ENCODE assay signal across 8 cellular contexts in genomic region chr2:43004126-43004865, GRCh38.
DNase-seq lines count a peak whose midpoint lies in the region; TF ChIP-seq lines count a peak whose summit lies in the region.
"Not testable (repeated sequence)": the region's sequence is repeated elsewhere in the genome, so short reads cannot be mapped to it uniquely, and the experiment has no call there.

No MANE protein-coding gene starts in this region.

- not testable (repeated sequence) for TF ChIP-seq POLR2A in Peyer's patch (IDR thresholded peaks at IDR 0.05); spleen (IDR thresholded peaks at IDR 0.05)

- H3K4me3 ChIP-seq in Peyer's patch, coronary artery, neural progenitor cell, spleen: not testable (repeated sequence)

- 78 to 91% (median 80%) methylated on average over 11 of the region's 11 CpGs for WGBS in spleen, 5 donors

- not testable (repeated sequence) for H4K20me1 ChIP-seq in neural progenitor cell (ENCODE audit: low read depth)

- H3K27ac ChIP-seq in Peyer's patch = peak overlapping the region in 3 of 4 donors; percentile 67 to 86 (median 83)
- H3K27ac ChIP-seq in angular gyrus (ENCODE audit: low read depth, low read length) = peak overlapping the region; percentile 95
- H3K27ac ChIP-seq in coronary artery, neural progenitor cell, spleen: not testable (repeated sequence)

- TF ChIP-seq CTCF in Peyer's patch (IDR thresholded peaks at IDR 0.05); coronary artery (IDR thresholded peaks at IDR 0.05); mesothelial cell of epicardium (IDR thresholded peaks at IDR 0.05; ENCODE audit: unreplicated experiment); neural progenitor cell (IDR thresholded peaks at IDR 0.05); spleen (IDR thresholded peaks at IDR 0.05 in 8 of 11, conservative IDR thresholded peaks at IDR 0.05 in 3 of 11); type B pancreatic cell (conservative IDR thresholded peaks at IDR 0.05): not testable (repeated sequence)

- H3K36me3 ChIP-seq in Peyer's patch, neural progenitor cell, spleen: not testable (repeated sequence)

- H3K4me2 ChIP-seq in neural progenitor cell = not testable (repeated sequence)

- not testable (repeated sequence) for H3K27me3 ChIP-seq in Peyer's patch; neural progenitor cell; spleen (replicated peaks in 1 of 7)

- peak overlapping the region; percentile 1 for H3K27ac Mint-ChIP-seq in mesothelial cell of epicardium
- peak overlapping the region; percentile 9 for H3K27ac Mint-ChIP-seq in neural progenitor cell
- peak overlapping the region; percentile 60 for H3K27ac Mint-ChIP-seq in type B pancreatic cell

- H3K9me3 Mint-ChIP-seq in mesothelial cell of epicardium (peaks cover 14% of the 10 kb centered on the region), type B pancreatic cell (peaks cover 11% of the 10 kb centered on the region)
- H3K9me3 Mint-ChIP-seq in neural progenitor cell = not testable (repeated sequence)

- H3K4me1 Mint-ChIP-seq in mesothelial cell of epicardium (peaks cover 19% of the 10 kb centered on the region), neural progenitor cell (peaks cover 19% of the 10 kb centered on the region), type B pancreatic cell (ENCODE audit: unreplicated experiment) (peaks cover 40% of the 10 kb centered on the region)

- H3F3A ChIP-seq in neural progenitor cell (ENCODE audit: low read depth) = not testable (repeated sequence)

- peaks cover 0 to 31% (median 3%) of the 10 kb centered on the region in 4 donors for H3K4me1 ChIP-seq in Peyer's patch
- peaks cover 12% of the 10 kb centered on the region for H3K4me1 ChIP-seq in neural progenitor cell
- H3K4me1 ChIP-seq in spleen = peaks cover 0 to 27% (median 2%) of the 10 kb centered on the region in 6 donors

- H3K4me3 Mint-ChIP-seq in mesothelial cell of epicardium, neural progenitor cell, type B pancreatic cell: not testable (repeated sequence)

- peak in 1 of 3 donors; percentile 33 for DNase-seq in Peyer's patch
- DNase-seq in coronary artery (ENCODE audit: low spot score) = peak; percentile 46
- DNase-seq in islet precursor cell = peak; percentile 22
- DNase-seq in mesothelial cell of epicardium (ENCODE audit: low spot score in 2 of 2, unreplicated experiment in 2 of 2); neural progenitor cell (ENCODE audit: low spot score); type B pancreatic cell (ENCODE audit: extremely low spot score, unreplicated experiment): not testable (repeated sequence)
- peak; percentile 40 for DNase-seq in spleen

- not testable (repeated sequence) for H3K36me3 Mint-ChIP-seq in mesothelial cell of epicardium, neural progenitor cell, type B pancreatic cell

- not testable (repeated sequence) for H2AFZ ChIP-seq in neural progenitor cell (replicated peaks)

- intact Hi-C loops in spleen (cut with DNase I; ENCODE audit: low total_unique reads) = not testable (repeated sequence)

- not testable (repeated sequence) for H3K9me3 ChIP-seq in Peyer's patch; neural progenitor cell (ENCODE audit: low read depth); spleen

- H3K27me3 Mint-ChIP-seq in mesothelial cell of epicardium (ENCODE audit: low read depth); type B pancreatic cell: not testable (repeated sequence)
- H3K27me3 Mint-ChIP-seq in neural progenitor cell (ENCODE audit: insufficient read depth, low read depth) = peaks cover 19% of the 10 kb centered on the region

- not testable (repeated sequence) for H3K9ac ChIP-seq in neural progenitor cell

- H3K79me2 ChIP-seq in neural progenitor cell (ENCODE audit: low read depth) = not testable (repeated sequence)

Comparison
In these comparisons a context has a peak if more than half of its experiments do, and no peak if none do; other contexts are left out.
1. H3K27ac Mint-ChIP-seq: peak in every context shown above with its lines; median percentile 60 in type B pancreatic cell; 9 in neural progenitor cell; 1 in mesothelial cell of epicardium.